16 cellular contexts compared by ENCODE assay signal in genomic region chr15:67370206-67370954, GRCh38.
"Had no signal": no experiment of that assay in that cellular context is flagged by ENCODE, and none has a peak within 500 bp of the region (broad histone marks: within the 10 kb centered on the region; RNA-seq: fewer than 3 reads in every experiment).

No MANE protein-coding gene starts in this region.

- H3K4me3 ChIP-seq: coronary artery, heart left ventricle, left lung, lower lobe of right lung, ovary, right atrium auricular region had no signal

- FAIRE-seq: endothelial cell of umbilical vein, frontal cortex, small intestine had no signal

- H3K27ac ChIP-seq: coronary artery, heart left ventricle, left lung, lower lobe of right lung, ovary, right atrium auricular region had no signal

- ATAC-seq: heart left ventricle, left lung, lower lobe of right lung, natural killer cell had no signal

- H3K4me1 ChIP-seq: heart left ventricle, left lung, lower lobe of right lung, right atrium auricular region had no signal

- H3K9me3 ChIP-seq: heart left ventricle, left lung, lower lobe of right lung, ovary, right atrium auricular region had no signal

- H3K36me3 ChIP-seq: heart left ventricle, left lung, lower lobe of right lung, ovary, right atrium auricular region had no signal

- DNase-seq: effector CD4-positive, alpha-beta T cell; endodermal cell; heart left ventricle; hippocampal formation; left lung; lower lobe of right lung; natural killer cell; ovary; small intestine; stimulated activated CD4-positive, alpha-beta T cell treated with anti-CD3 and anti-CD28 coated beads, Interleukin-12 subunit alpha, Interleukin-12 subunit beta, amount 100 ng/mL, for 4 hours; stimulated activated naive CD4-positive, alpha-beta T cell; trophoblast cell had no signal
